In genomic region chr11:70255717-70256116, GRCh38 we compare ENCODE assay signal across 1 cellular context.
TF ChIP-seq lines count a peak whose summit lies in the region.

No MANE protein-coding gene starts in this region.

TF ChIP-seq in GM23338, 12 proteins besides CTCF, POLR2A, EP300 and RAD21:
- no peak for TF ChIP-seq ZNF462 (CRISPR knock-in tag; IDR thresholded peaks at IDR 0.05)
- TF ChIP-seq REST (IDR thresholded peaks at IDR 0.05; ENCODE audit: unreplicated experiment), result no peak
- no peak for TF ChIP-seq STAT1 (IDR thresholded peaks at IDR 0.05; ENCODE audit: unreplicated experiment)
- no peak for TF ChIP-seq EZH2 (IDR thresholded peaks at IDR 0.05; ENCODE audit: low read depth, unreplicated experiment)
- TF ChIP-seq CREB1 (CRISPR knock-in tag; IDR thresholded peaks at IDR 0.05; ENCODE audit: low read depth), result no peak
- TF ChIP-seq EZH2phosphoT487 (IDR thresholded peaks at IDR 0.05; ENCODE audit: unreplicated experiment), result no peak
- no peak for TF ChIP-seq NANOG (IDR thresholded peaks at IDR 0.05; ENCODE audit: borderline replicate concordance)
- TF ChIP-seq ZNF331 (CRISPR knock-in tag; IDR thresholded peaks at IDR 0.05; ENCODE audit: low read depth), result no peak
- no peak for TF ChIP-seq ETS1 (IDR thresholded peaks at IDR 0.05)
- no peak for TF ChIP-seq JUNB (IDR thresholded peaks at IDR 0.05; ENCODE audit: unreplicated experiment)
- TF ChIP-seq POLR2AphosphoS5 (IDR thresholded peaks at IDR 0.05; ENCODE audit: low read depth), result no peak
- no peak for TF ChIP-seq ZNF114 (CRISPR knock-in tag; IDR thresholded peaks at IDR 0.05)
